ENCODE assay signal across 23 cellular contexts in the genomic region with DNA sequence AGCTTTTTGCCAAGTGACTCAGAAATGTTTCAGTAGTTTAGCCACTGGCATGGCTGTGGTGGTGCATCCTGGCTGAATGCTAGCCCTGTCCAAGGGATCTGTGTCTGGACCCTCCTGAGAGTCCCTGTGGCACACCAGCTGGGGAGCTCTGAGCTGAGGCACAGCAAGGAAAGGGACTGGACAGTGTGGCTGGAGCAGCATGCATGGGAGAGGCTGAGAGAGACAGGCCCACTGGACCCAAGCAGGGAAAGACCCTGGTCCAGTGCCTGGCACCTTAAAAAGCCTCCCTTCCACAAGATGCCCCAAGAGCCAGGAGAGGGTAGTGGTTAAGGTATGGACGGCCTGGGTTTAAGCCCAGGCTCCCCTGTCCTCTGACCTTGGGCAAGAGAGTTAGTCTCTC. TPM values are rescaled to one million over a fixed set of nuclear protein-coding genes. Genes with fewer than 3 reads are reported as not detected.
"Had no signal": no experiment of that assay in that cellular context is flagged by ENCODE, and none has a peak within 500 bp of the region (broad histone marks: within the 10 kb centered on the region; RNA-seq: fewer than 3 reads in every experiment).

No MANE protein-coding gene starts in this region.

- H3K4me3 ChIP-seq: coronary artery, dorsolateral prefrontal cortex, esophagus squamous epithelium, gastrocnemius medialis, heart right ventricle, left lung, lower lobe of right lung, mucosa of descending colon had no signal

- H3K36me3 ChIP-seq: esophagus squamous epithelium, gastrocnemius medialis, heart right ventricle, left lung, lower lobe of right lung had no signal

- DNase-seq: dermis blood vessel endothelial cell; dorsolateral prefrontal cortex; effector CD4-positive, alpha-beta T cell; effector memory CD4-positive, alpha-beta T cell; erythroblast; esophagus squamous epithelium; foreskin fibroblast; foreskin melanocyte; gastrocnemius medialis; glutamatergic neuron; head of caudate nucleus; heart right ventricle; hippocampal formation; left cardiac atrium; left lung; left ventricle myocardium superior; lower lobe of right lung; mesenchymal stem cell; mucosa of descending colon had no signal

- H3K27ac ChIP-seq: coronary artery, dorsolateral prefrontal cortex, epithelial cell of prostate, esophagus squamous epithelium, gastrocnemius medialis, heart right ventricle, left lung, lower lobe of right lung had no signal

- H3K9me3 ChIP-seq: esophagus squamous epithelium, gastrocnemius medialis, heart right ventricle, left lung, lower lobe of right lung, mucosa of descending colon had no signal

- H3K4me1 ChIP-seq: esophagus squamous epithelium, gastrocnemius medialis, heart right ventricle, left lung, lower lobe of right lung had no signal

- ATAC-seq: esophagus mucosa, gastrocnemius medialis, heart right ventricle, left cardiac atrium, left lung, left ventricle myocardium superior, lower lobe of right lung, mucosa of descending colon had no signal

RNA-seq across cellular contexts. Expression of gene FAAH, which starts 35.3 kb away (rescaled TPM):
- total RNA-seq: myocyte had no signal
